Comparison of ENCODE assay signal across 1 cellular context in the genomic region with DNA sequence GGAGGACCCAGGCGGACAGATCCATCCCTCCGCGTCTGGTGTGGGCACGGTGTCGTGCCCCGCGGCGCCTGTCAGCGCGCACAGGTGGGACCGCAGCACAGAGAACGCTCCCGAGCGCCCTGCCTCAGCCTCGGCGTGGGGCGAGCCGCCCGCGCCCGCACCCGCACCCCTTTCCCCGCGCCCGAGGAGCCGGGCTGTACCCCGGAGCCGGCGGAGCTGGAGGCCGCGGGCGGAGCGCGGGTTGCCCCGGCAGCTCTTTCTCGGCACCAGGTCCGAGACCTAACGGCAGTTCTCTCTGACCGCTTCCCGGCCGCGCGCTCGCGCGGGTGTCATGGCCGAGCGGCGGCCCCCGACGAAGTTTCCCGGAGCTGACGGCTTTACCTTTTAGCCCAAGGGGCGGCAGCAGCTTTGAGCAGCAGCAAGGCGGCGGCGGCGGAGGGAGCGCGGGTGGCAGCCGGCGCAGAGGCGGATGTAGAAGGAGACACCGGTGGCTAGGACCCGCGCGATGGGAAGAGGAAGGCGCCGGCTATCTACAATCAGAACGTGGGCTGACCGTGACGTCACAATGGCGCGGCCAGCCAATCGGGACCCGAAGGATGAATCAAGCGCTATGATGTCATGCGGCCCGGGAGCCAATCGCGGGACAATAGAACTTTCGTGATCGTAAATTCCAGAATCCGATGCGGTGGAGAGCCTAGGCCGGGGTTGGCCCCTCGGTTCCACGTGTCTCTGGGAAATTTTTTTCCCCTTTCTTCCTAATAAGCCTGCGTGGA.
TF ChIP-seq lines count a peak whose summit lies in the region.

A gene with protein sequence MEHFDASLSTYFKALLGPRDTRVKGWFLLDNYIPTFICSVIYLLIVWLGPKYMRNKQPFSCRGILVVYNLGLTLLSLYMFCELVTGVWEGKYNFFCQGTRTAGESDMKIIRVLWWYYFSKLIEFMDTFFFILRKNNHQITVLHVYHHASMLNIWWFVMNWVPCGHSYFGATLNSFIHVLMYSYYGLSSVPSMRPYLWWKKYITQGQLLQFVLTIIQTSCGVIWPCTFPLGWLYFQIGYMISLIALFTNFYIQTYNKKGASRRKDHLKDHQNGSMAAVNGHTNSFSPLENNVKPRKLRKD (minus strand): TSS at position 515 of the 773 bp plus-strand sequence. CDS start 53,251 bp downstream, outside the sequence.

TF ChIP-seq in GM12878, 131 proteins besides CTCF, POLR2A, EP300 and RAD21 (continued from another document):
- TF ChIP-seq, protein P1, sequence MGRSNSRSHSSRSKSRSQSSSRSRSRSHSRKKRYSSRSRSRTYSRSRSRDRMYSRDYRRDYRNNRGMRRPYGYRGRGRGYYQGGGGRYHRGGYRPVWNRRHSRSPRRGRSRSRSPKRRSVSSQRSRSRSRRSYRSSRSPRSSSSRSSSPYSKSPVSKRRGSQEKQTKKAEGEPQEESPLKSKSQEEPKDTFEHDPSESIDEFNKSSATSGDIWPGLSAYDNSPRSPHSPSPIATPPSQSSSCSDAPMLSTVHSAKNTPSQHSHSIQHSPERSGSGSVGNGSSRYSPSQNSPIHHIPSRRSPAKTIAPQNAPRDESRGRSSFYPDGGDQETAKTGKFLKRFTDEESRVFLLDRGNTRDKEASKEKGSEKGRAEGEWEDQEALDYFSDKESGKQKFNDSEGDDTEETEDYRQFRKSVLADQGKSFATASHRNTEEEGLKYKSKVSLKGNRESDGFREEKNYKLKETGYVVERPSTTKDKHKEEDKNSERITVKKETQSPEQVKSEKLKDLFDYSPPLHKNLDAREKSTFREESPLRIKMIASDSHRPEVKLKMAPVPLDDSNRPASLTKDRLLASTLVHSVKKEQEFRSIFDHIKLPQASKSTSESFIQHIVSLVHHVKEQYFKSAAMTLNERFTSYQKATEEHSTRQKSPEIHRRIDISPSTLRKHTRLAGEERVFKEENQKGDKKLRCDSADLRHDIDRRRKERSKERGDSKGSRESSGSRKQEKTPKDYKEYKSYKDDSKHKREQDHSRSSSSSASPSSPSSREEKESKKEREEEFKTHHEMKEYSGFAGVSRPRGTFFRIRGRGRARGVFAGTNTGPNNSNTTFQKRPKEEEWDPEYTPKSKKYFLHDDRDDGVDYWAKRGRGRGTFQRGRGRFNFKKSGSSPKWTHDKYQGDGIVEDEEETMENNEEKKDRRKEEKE (IDR thresholded peaks at IDR 0.05): no peak
- TF ChIP-seq NFXL1 (IDR thresholded peaks at IDR 0.05; ENCODE audit: borderline replicate concordance) (no peak), SREBF1 (IDR thresholded peaks at IDR 0.05; ENCODE audit: low read length) (no peak), NR2F1 (conservative IDR thresholded peaks at IDR 0.05) (0 out of 2 replicates have a peak, but pooled peaks have one; percentile 37), SMAD1 (IDR thresholded peaks at IDR 0.05; ENCODE audit: low read depth, partially characterized antibody) (no peak), ZNF274 (IDR thresholded peaks at IDR 0.05; ENCODE audit: insufficient read depth, insufficient read length) (no peak), MTA3 (IDR thresholded peaks at IDR 0.05; ENCODE audit: borderline replicate concordance, low read length) (no peak), TCF12 (IDR thresholded peaks at IDR 0.05; ENCODE audit: low read depth, low read length) (no peak), RUNX3 (IDR thresholded peaks at IDR 0.05; ENCODE audit: low read length) (no peak), NRF1 (conservative IDR thresholded peaks at IDR 0.05; ENCODE audit: low read depth, low read length) (peak; percentile 45; the same call in 1 of the 2 replicates), TBL1XR1 (IDR thresholded peaks at IDR 0.05; ENCODE audit: low read depth, low read length) (no peak), PAX8 (IDR thresholded peaks at IDR 0.05) (no peak), NFYA (IDR thresholded peaks at IDR 0.05; ENCODE audit: borderline replicate concordance, low read depth, low read length) (peak; percentile 53; the same call in 1 of the 2 replicates), MYB (IDR thresholded peaks at IDR 0.05; ENCODE audit: borderline replicate concordance, low read depth, low read length) (no peak), ZNF217 (IDR thresholded peaks at IDR 0.05) (0 out of 2 replicates have a peak, but pooled peaks have one; percentile 32), PAX5 (IDR thresholded peaks at IDR 0.05; ENCODE audit: borderline replicate concordance, low read depth, low read length) (no peak), SMC3 (IDR thresholded peaks at IDR 0.05; ENCODE audit: borderline replicate concordance, low read length) (no peak), GATAD2B (conservative IDR thresholded peaks at IDR 0.05; ENCODE audit: low read depth) (peak; percentile 71; the same call in 1 of the 2 replicates), IKZF2 (IDR thresholded peaks at IDR 0.05) (peak; percentile 68 to 74; a peak in 3 of 4 replicates), YY1 (IDR thresholded peaks at IDR 0.05; ENCODE audit: low read depth, low read length) (peak; percentile 89), CBFB (IDR thresholded peaks at IDR 0.05; ENCODE audit: low read depth) (no peak), MEF2A (IDR thresholded peaks at IDR 0.05; ENCODE audit: insufficient read depth, low read depth, low read length) (no peak), NR2C2 (IDR thresholded peaks at IDR 0.05; ENCODE audit: borderline replicate concordance, control insufficient read depth, insufficient read length, low read depth) (no peak), BRCA1 (IDR thresholded peaks at IDR 0.05; ENCODE audit: low read depth, low read length) (peak; percentile 25; the same call in 1 of the 2 replicates)
- TF ChIP-seq, protein P2, sequence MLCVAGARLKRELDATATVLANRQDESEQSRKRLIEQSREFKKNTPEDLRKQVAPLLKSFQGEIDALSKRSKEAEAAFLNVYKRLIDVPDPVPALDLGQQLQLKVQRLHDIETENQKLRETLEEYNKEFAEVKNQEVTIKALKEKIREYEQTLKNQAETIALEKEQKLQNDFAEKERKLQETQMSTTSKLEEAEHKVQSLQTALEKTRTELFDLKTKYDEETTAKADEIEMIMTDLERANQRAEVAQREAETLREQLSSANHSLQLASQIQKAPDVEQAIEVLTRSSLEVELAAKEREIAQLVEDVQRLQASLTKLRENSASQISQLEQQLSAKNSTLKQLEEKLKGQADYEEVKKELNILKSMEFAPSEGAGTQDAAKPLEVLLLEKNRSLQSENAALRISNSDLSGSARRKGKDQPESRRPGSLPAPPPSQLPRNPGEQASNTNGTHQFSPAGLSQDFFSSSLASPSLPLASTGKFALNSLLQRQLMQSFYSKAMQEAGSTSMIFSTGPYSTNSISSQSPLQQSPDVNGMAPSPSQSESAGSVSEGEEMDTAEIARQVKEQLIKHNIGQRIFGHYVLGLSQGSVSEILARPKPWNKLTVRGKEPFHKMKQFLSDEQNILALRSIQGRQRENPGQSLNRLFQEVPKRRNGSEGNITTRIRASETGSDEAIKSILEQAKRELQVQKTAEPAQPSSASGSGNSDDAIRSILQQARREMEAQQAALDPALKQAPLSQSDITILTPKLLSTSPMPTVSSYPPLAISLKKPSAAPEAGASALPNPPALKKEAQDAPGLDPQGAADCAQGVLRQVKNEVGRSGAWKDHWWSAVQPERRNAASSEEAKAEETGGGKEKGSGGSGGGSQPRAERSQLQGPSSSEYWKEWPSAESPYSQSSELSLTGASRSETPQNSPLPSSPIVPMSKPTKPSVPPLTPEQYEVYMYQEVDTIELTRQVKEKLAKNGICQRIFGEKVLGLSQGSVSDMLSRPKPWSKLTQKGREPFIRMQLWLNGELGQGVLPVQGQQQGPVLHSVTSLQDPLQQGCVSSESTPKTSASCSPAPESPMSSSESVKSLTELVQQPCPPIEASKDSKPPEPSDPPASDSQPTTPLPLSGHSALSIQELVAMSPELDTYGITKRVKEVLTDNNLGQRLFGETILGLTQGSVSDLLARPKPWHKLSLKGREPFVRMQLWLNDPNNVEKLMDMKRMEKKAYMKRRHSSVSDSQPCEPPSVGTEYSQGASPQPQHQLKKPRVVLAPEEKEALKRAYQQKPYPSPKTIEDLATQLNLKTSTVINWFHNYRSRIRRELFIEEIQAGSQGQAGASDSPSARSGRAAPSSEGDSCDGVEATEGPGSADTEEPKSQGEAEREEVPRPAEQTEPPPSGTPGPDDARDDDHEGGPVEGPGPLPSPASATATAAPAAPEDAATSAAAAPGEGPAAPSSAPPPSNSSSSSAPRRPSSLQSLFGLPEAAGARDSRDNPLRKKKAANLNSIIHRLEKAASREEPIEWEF (IDR thresholded peaks at IDR 0.05; ENCODE audit: insufficient replicate concordance, low read depth, low read length): no peak
- TF ChIP-seq, protein P3, sequence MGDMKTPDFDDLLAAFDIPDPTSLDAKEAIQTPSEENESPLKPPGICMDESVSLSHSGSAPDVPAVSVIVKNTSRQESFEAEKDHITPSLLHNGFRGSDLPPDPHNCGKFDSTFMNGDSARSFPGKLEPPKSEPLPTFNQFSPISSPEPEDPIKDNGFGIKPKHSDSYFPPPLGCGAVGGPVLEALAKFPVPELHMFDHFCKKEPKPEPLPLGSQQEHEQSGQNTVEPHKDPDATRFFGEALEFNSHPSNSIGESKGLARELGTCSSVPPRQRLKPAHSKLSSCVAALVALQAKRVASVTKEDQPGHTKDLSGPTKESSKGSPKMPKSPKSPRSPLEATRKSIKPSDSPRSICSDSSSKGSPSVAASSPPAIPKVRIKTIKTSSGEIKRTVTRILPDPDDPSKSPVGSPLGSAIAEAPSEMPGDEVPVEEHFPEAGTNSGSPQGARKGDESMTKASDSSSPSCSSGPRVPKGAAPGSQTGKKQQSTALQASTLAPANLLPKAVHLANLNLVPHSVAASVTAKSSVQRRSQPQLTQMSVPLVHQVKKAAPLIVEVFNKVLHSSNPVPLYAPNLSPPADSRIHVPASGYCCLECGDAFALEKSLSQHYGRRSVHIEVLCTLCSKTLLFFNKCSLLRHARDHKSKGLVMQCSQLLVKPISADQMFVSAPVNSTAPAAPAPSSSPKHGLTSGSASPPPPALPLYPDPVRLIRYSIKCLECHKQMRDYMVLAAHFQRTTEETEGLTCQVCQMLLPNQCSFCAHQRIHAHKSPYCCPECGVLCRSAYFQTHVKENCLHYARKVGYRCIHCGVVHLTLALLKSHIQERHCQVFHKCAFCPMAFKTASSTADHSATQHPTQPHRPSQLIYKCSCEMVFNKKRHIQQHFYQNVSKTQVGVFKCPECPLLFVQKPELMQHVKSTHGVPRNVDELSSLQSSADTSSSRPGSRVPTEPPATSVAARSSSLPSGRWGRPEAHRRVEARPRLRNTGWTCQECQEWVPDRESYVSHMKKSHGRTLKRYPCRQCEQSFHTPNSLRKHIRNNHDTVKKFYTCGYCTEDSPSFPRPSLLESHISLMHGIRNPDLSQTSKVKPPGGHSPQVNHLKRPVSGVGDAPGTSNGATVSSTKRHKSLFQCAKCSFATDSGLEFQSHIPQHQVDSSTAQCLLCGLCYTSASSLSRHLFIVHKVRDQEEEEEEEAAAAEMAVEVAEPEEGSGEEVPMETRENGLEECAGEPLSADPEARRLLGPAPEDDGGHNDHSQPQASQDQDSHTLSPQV (IDR thresholded peaks at IDR 0.05): no peak
- TF ChIP-seq, protein P4, sequence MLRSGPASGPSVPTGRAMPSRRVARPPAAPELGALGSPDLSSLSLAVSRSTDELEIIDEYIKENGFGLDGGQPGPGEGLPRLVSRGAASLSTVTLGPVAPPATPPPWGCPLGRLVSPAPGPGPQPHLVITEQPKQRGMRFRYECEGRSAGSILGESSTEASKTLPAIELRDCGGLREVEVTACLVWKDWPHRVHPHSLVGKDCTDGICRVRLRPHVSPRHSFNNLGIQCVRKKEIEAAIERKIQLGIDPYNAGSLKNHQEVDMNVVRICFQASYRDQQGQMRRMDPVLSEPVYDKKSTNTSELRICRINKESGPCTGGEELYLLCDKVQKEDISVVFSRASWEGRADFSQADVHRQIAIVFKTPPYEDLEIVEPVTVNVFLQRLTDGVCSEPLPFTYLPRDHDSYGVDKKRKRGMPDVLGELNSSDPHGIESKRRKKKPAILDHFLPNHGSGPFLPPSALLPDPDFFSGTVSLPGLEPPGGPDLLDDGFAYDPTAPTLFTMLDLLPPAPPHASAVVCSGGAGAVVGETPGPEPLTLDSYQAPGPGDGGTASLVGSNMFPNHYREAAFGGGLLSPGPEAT (IDR thresholded peaks at IDR 0.05; ENCODE audit: low read depth): peak; percentile 75
- TF ChIP-seq, protein P5, sequence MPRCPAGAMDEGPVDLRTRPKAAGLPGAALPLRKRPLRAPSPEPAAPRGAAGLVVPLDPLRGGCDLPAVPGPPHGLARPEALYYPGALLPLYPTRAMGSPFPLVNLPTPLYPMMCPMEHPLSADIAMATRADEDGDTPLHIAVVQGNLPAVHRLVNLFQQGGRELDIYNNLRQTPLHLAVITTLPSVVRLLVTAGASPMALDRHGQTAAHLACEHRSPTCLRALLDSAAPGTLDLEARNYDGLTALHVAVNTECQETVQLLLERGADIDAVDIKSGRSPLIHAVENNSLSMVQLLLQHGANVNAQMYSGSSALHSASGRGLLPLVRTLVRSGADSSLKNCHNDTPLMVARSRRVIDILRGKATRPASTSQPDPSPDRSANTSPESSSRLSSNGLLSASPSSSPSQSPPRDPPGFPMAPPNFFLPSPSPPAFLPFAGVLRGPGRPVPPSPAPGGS (IDR thresholded peaks at IDR 0.05; ENCODE audit: borderline replicate concordance, insufficient read depth, low read depth, low read length, poor library complexity, severe bottlenecking): no peak
